Comparison of ENCODE assay signal across 2 cellular contexts in the genomic region with DNA sequence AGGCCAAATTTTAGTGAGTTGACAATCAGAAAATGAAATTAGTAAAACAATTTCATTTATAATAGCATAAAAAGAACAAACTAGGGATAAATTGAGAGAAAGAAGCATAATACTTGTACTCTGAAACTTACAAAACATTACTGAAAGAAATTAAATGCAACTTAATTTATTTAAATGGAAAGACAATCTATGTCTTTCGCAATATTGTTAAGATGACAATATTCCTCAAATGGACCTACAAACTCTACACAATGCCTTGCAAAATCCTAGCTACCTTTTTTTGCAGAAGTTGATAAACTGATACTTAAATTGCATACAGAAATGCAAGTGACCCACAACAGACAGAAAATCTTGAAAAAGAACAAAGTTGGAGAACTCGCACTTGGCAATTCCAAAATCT.
TF ChIP-seq lines count a peak whose summit lies in the region.

No MANE protein-coding gene starts in this region.

TF ChIP-seq in SK-N-SH, 30 proteins besides CTCF, POLR2A, EP300 and RAD21:
- TF ChIP-seq TEAD4 (IDR thresholded peaks at IDR 0.05; ENCODE audit: borderline replicate concordance, insufficient read depth) (no peak), NRF1 (IDR thresholded peaks at IDR 0.05; ENCODE audit: low read depth, low read length) (no peak), FOXJ3 (CRISPR knock-in tag; IDR thresholded peaks at IDR 0.05) (no peak), NFIC (IDR thresholded peaks at IDR 0.05; ENCODE audit: borderline replicate concordance) (no peak), RFX5 (IDR thresholded peaks at IDR 0.05; ENCODE audit: low read length) (no peak), ELF1 (IDR thresholded peaks at IDR 0.05) (no peak), FOXM1 (IDR thresholded peaks at IDR 0.05; ENCODE audit: low read depth) (no peak), GATA2 (CRISPR knock-in tag; IDR thresholded peaks at IDR 0.05) (no peak), YY1 (IDR thresholded peaks at IDR 0.05; ENCODE audit: low read depth) (no peak), FOSL2 (IDR thresholded peaks at IDR 0.05; ENCODE audit: borderline replicate concordance, low read depth) (no peak)
- TF ChIP-seq, protein P1, sequence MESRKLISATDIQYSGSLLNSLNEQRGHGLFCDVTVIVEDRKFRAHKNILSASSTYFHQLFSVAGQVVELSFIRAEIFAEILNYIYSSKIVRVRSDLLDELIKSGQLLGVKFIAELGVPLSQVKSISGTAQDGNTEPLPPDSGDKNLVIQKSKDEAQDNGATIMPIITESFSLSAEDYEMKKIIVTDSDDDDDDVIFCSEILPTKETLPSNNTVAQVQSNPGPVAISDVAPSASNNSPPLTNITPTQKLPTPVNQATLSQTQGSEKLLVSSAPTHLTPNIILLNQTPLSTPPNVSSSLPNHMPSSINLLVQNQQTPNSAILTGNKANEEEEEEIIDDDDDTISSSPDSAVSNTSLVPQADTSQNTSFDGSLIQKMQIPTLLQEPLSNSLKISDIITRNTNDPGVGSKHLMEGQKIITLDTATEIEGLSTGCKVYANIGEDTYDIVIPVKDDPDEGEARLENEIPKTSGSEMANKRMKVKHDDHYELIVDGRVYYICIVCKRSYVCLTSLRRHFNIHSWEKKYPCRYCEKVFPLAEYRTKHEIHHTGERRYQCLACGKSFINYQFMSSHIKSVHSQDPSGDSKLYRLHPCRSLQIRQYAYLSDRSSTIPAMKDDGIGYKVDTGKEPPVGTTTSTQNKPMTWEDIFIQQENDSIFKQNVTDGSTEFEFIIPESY (IDR thresholded peaks at IDR 0.05; ENCODE audit: borderline replicate concordance, low read depth): no peak
- TF ChIP-seq, protein P2, sequence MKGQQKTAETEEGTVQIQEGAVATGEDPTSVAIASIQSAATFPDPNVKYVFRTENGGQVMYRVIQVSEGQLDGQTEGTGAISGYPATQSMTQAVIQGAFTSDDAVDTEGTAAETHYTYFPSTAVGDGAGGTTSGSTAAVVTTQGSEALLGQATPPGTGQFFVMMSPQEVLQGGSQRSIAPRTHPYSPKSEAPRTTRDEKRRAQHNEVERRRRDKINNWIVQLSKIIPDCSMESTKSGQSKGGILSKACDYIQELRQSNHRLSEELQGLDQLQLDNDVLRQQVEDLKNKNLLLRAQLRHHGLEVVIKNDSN (IDR thresholded peaks at IDR 0.05; ENCODE audit: borderline replicate concordance, low read depth): no peak

TF ChIP-seq in SK-N-SH treated with all-trans-retinoic acid at 6 μM for 48 hours, 23 proteins besides CTCF, POLR2A, EP300 and RAD21:
- TF ChIP-seq, protein P3, sequence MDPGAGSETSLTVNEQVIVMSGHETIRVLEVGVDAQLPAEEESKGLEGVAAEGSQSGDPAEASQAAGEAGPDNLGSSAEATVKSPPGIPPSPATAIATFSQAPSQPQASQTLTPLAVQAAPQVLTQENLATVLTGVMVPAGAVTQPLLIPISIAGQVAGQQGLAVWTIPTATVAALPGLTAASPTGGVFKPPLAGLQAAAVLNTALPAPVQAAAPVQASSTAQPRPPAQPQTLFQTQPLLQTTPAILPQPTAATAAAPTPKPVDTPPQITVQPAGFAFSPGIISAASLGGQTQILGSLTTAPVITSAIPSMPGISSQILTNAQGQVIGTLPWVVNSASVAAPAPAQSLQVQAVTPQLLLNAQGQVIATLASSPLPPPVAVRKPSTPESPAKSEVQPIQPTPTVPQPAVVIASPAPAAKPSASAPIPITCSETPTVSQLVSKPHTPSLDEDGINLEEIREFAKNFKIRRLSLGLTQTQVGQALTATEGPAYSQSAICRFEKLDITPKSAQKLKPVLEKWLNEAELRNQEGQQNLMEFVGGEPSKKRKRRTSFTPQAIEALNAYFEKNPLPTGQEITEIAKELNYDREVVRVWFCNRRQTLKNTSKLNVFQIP (CRISPR knock-in tag; IDR thresholded peaks at IDR 0.05; ENCODE audit: borderline replicate concordance, low read depth): no peak
- TF ChIP-seq ZNF8 (CRISPR knock-in tag; IDR thresholded peaks at IDR 0.05): no peak
